ENCODE assay signal across 11 cellular contexts in the genomic region with DNA sequence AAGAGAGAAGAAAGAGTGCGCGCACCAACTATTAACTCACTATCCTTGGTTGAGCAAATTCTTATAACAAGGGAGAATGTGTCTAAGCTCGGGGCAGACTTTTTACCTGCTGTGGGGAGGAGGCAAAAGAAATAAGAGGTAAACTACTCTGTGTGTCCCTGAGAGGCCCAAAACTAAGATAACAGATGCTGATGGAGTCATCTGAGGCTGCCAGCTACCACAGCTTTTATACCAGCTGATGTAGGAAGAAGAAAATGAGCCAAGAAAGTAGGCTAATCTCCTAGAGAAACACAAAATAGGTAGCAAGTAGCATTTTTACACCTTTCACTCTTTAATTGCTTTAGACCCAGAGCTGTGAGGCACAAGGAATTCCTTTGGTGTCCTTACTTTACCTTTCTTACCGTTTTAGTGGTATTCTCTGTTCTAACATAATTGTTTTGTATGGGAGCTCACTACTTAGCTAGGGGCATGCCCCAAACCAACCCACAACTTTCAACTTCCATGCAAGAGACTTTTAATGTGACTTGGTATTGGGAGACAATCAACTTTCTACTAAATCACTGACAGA. TPM values are rescaled to one million over a fixed set of nuclear protein-coding genes. Genes with fewer than 3 reads are reported as not detected.
A peak's percentile ranks its signal among the peaks of the same experiment; 100 is the strongest.
DNase-seq lines count a peak whose midpoint lies in the region; FAIRE-seq lines count a peak whose summit lies in the region.
"Had no signal": no experiment of that assay in that cellular context is flagged by ENCODE, and none has a peak within 500 bp of the region (broad histone marks: within the 10 kb centered on the region; RNA-seq: fewer than 3 reads in every experiment).

No MANE protein-coding gene starts in this region.

- peak overlapping the region; percentile 43 for H3K27ac ChIP-seq in ACC112 (ENCODE audit: low read depth, low read length)
- peak overlapping the region; percentile 98 for H3K27ac ChIP-seq in HUES48 (ENCODE audit: low read depth, low read length)
- H3K27ac ChIP-seq in mucosa of rectum (ENCODE audit: low read depth in 2 of 2, low read length in 2 of 2), result peak overlapping the region; percentile 26 to 33
- H3K27ac ChIP-seq in small intestine (ENCODE audit: low read depth in 1 of 2, low read length in 1 of 2), result peak overlapping the region in 1 of 2 donors; percentile 66

- FAIRE-seq in small intestine (lab: Jason Lieb, UNC), result no peak

- H2AFZ ChIP-seq in ACC112 (ENCODE audit: low read length, unreplicated experiment), result peak overlapping the region; percentile 39

- H3K4me3 ChIP-seq in ACC112 (ENCODE audit: low read depth, low read length) (no peak overlapping the region), HUES48 (ENCODE audit: low read depth, low read length) (peak overlapping the region; percentile 38), adipocyte (ENCODE audit: low read length) (no peak overlapping the region), mucosa of rectum (ENCODE audit: low read length in 2 of 2) (no peak overlapping the region), small intestine (ENCODE audit: low read depth in 1 of 2, low read length in 2 of 2) (no peak overlapping the region)

- H3K27me3 ChIP-seq in ACC112 (ENCODE audit: insufficient read depth, low read length) (no peaks in the 10 kb centered on the region), HUES48 (ENCODE audit: control insufficient read depth, insufficient read depth, low read length) (no peaks in the 10 kb centered on the region), adipocyte (replicated peaks; ENCODE audit: control insufficient read depth, insufficient read depth, low read length) (no peaks in the 10 kb centered on the region), mucosa of rectum (ENCODE audit: control insufficient read depth in 2 of 2, insufficient read depth in 2 of 2, low read length in 2 of 2) (no peaks in the 10 kb centered on the region), small intestine (ENCODE audit: control insufficient read depth in 2 of 2, insufficient read depth in 2 of 2, low read length in 2 of 2) (no peaks in the 10 kb centered on the region)

- H3K4me1 ChIP-seq in ACC112 (ENCODE audit: control insufficient read depth, insufficient read depth, low read length, unreplicated experiment), result peaks cover 60% of the 10 kb centered on the region
- peaks cover 55% of the 10 kb centered on the region for H3K4me1 ChIP-seq in HUES48 (ENCODE audit: control insufficient read depth, insufficient read depth, low read length)
- H3K4me1 ChIP-seq in adipocyte (ENCODE audit: control insufficient read depth, insufficient read depth, low read length), result peaks cover 71% of the 10 kb centered on the region
- peaks cover 0 to 3% of the 10 kb centered on the region in 2 donors for H3K4me1 ChIP-seq in mucosa of rectum (ENCODE audit: control insufficient read depth in 2 of 2, insufficient read depth in 2 of 2, low read length in 2 of 2)
- H3K4me1 ChIP-seq in small intestine (ENCODE audit: control insufficient read depth in 2 of 2, insufficient read depth in 1 of 2, low read depth in 1 of 2, low read length in 1 of 2), result peaks cover 0 to 2% of the 10 kb centered on the region in 2 donors

- DNase-seq in adipocyte (ENCODE audit: low read depth), result no peak
- no peak for DNase-seq in activated gamma-delta T cell (lab: John Stamatoyannopoulos, UW)
- DNase-seq in small intestine, result no peak
- DNase-seq in pons (ENCODE audit: low spot score), result no peak
- DNase-seq in DMS53 treated with DMSO at 0.1 percent for 48 hours (lab: John Stamatoyannopoulos, UW; ENCODE audit: unreplicated experiment), result no peak
- DNase-seq: activated CD8-positive, alpha-beta memory T cell treated with anti-CD3 and anti-CD28 coated beads, Interleukin-2, amount 50 U/mL, for 48 hours; NCI-H2029 treated with DMSO at 0.1 percent for 48 hours; SIG-M5 had no signal

- H3K9ac ChIP-seq in HUES48 (ENCODE audit: low read depth, low read length), result peak overlapping the region; percentile 47
- peak overlapping the region; percentile 61 for H3K9ac ChIP-seq in adipocyte (ENCODE audit: low read length)
- no peak overlapping the region for H3K9ac ChIP-seq in mucosa of rectum (ENCODE audit: low read depth in 1 of 2, low read length in 2 of 2)

- no peaks in the 10 kb centered on the region for H3K36me3 ChIP-seq in ACC112 (ENCODE audit: insufficient read depth, low read length)
- H3K36me3 ChIP-seq in HUES48 (ENCODE audit: control insufficient read depth, insufficient read depth, low read length), result no peaks in the 10 kb centered on the region
- H3K36me3 ChIP-seq in adipocyte (ENCODE audit: control insufficient read depth, insufficient read depth, low read length, severe bottlenecking), result no peaks in the 10 kb centered on the region
- H3K36me3 ChIP-seq in mucosa of rectum (ENCODE audit: control insufficient read depth in 2 of 2, insufficient read depth in 2 of 2, low read length in 2 of 2), result no peaks in the 10 kb centered on the region
- no peaks in the 10 kb centered on the region for H3K36me3 ChIP-seq in small intestine (ENCODE audit: control insufficient read depth in 2 of 2, insufficient read depth in 2 of 2, low read length in 2 of 2)

- H3K79me2 ChIP-seq in ACC112 (ENCODE audit: control insufficient read depth, insufficient read depth, low read length, unreplicated experiment), result no peaks in the 10 kb centered on the region

- WGBS in small intestine, 3 donors, result 63 to 71% (median 65%) methylated on average over 4 of the region's 4 CpGs

- H3K9me3 ChIP-seq in HUES48 (ENCODE audit: control insufficient read depth, insufficient read depth, low read length), result no peaks in the 10 kb centered on the region
- H3K9me3 ChIP-seq in adipocyte (ENCODE audit: control insufficient read depth, low read length), result no peaks in the 10 kb centered on the region
- H3K9me3 ChIP-seq in mucosa of rectum (ENCODE audit: control insufficient read depth in 2 of 2, low read length in 2 of 2), result no peaks in the 10 kb centered on the region
- H3K9me3 ChIP-seq in small intestine (ENCODE audit: control insufficient read depth, low read depth), result no peaks in the 10 kb centered on the region

RNA-seq across cellular contexts. Expression of a gene that starts 27.8 kb away (rescaled TPM):
- 100 to 1,000 TPM in 1 of 3 donors, 10 to 100 TPM in 2; 26.0 to 118 (median 62.8) TPM for polyA plus RNA-seq in small intestine

Comparison
In these comparisons a context has a peak if more than half of its experiments do, and no peak if none do; other contexts are left out.
1. H3K9ac ChIP-seq: peak in HUES48 (single experiment) and adipocyte (single experiment); none in mucosa of rectum (0 of 2).